In the genomic region with DNA sequence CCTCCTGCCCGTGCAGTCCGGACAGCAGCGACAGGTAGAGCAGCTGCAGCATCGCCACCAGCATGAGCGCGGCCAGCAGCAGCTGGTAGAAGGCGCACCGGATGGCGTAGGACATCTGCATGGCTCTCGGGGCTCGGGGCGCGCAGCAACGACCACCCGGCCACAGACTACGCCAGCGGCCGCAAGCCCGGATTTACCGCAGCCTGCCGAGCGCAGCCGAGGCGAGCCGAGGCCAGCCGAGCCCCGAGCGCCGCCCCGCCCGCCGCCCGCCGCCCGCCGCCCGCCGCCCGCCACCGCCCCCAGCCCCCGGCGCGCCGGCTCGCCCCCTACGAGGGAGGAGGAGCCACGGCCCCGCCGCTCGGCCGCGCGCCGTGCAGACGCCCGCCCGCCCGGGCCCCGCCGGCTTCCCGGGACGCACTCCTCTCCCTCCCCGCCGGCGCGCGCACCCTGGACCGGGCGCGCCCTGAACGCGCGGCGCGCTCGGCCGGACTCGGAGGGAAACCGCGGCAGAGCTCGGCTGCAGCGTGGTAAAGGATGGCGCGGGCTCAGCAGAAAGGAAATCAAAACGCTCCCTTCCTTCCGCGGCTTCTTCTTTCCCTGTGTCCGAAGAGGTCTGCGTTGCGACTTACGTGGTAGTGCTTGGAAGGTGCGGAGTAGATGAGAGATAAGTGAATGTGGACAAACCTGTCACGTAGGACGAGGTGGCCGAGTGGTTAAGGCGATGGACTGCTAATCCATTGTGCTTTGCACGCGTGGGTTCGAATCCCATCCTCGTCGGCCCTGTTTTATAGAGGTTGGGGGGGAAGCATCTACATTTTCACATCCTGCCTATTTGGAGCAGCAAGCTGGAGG, we compare ENCODE assay signal across 8 cellular contexts. TPM values are rescaled to one million over a fixed set of nuclear protein-coding genes. Genes with fewer than 3 reads are reported as not detected.
DNase-seq lines count a peak whose midpoint lies in the region; ATAC-seq, FAIRE-seq and TF ChIP-seq lines count a peak whose summit lies in the region.

Gene B4GAT1, minus strand, starts transcription at position 205 of the 852 bp plus-strand sequence. Its CDS starts 84 bp downstream, at position 121.

- peaks cover 37 to 40% of the 10 kb centered on the region in 2 donors for H3K4me1 Mint-ChIP-seq in immature natural killer cell

- H3K9me3 Mint-ChIP-seq in immature natural killer cell = peaks cover 0 to 2% (median 0%) of the 10 kb centered on the region in 6 donors

- H3K27ac Mint-ChIP-seq in immature natural killer cell = peak within 1 kb of the TSS; percentile 85 to 98 (median 92)

- H3K27me3 Mint-ChIP-seq in immature natural killer cell (ENCODE audit: low read depth in 3 of 3) = peaks cover 12 to 24% (median 16%) of the 10 kb centered on the region in 3 donors

- peak within 1 kb of the TSS; percentile 92 to 98 (median 96) for H3K4me3 Mint-ChIP-seq in immature natural killer cell

- peak within 1 kb of the TSS; percentile 87 to 96 for H3K27ac ChIP-seq in small intestine (ENCODE audit: low read depth in 1 of 2, low read length in 1 of 2)

- peaks cover 3 to 6% of the 10 kb centered on the region in 2 donors for H3K4me1 ChIP-seq in small intestine (ENCODE audit: control insufficient read depth in 2 of 2, insufficient read depth in 1 of 2, low read depth in 1 of 2, low read length in 1 of 2)

- ATAC-seq in HG02763 (IDR thresholded peaks at IDR 0.05; ENCODE audit: unreplicated experiment) = peak; percentile 49
- no peak for ATAC-seq in GM18861 (IDR thresholded peaks at IDR 0.05; ENCODE audit: unreplicated experiment)

- WGBS in small intestine, 3 donors = 0 to 1% (median 0%) methylated on average over 26 to 101 of the region's 101 CpGs

- H3K36me3 Mint-ChIP-seq in immature natural killer cell = peaks cover 4 to 5% (median 5%) of the 10 kb centered on the region in 3 donors

- peak; percentile 93 for DNase-seq in EL
- peak; percentile 82 for DNase-seq in NCI-H2171 treated with DMSO at 0.1 percent for 48 hours (lab: John Stamatoyannopoulos, UW)
- DNase-seq in activated CD4-positive, CD25-positive, alpha-beta regulatory T cell (lab: John Stamatoyannopoulos, UW) = peak; percentile 45 to 75 (median 59)
- peak; percentile 93 to 95 for DNase-seq in cardiac fibroblast (ENCODE audit: low read depth in 2 of 2)
- peak; percentile 80 to 84 (median 82) for DNase-seq in immature natural killer cell
- peak; percentile 80 for DNase-seq in small intestine

- no peak for FAIRE-seq in small intestine (lab: Jason Lieb, UNC)

- no peak for TF ChIP-seq CTCF in cardiac fibroblast (IDR thresholded peaks at IDR 0.05; ENCODE audit: low read depth, low read length)

- H3K9me3 ChIP-seq in small intestine (ENCODE audit: control insufficient read depth, low read depth) = no peaks in the 10 kb centered on the region

- no peaks in the 10 kb centered on the region for H3K36me3 ChIP-seq in small intestine (ENCODE audit: control insufficient read depth in 2 of 2, insufficient read depth in 2 of 2, low read length in 2 of 2)

- H3K4me3 ChIP-seq in cardiac fibroblast (replicated peaks in 1 of 2; ENCODE audit: low read depth in 2 of 2, low read length in 2 of 2) = peak within 1 kb of the TSS; percentile 90 to 91
- peak within 1 kb of the TSS; percentile 69 to 72 for H3K4me3 ChIP-seq in small intestine (ENCODE audit: low read depth in 1 of 2, low read length in 2 of 2)

- H3K27me3 ChIP-seq in small intestine (ENCODE audit: control insufficient read depth in 2 of 2, insufficient read depth in 2 of 2, low read length in 2 of 2) = no peaks in the 10 kb centered on the region

RNA-seq across cellular contexts. Expression of gene B4GAT1, which starts in this region (rescaled TPM):
- polyA plus RNA-seq in immature natural killer cell (10 to 100 TPM in 1 of 3 donors, 1 to 10 TPM in 2; 7.0 to 11.1 (median 7.4) TPM), small intestine (10 to 100 TPM; 12.2 to 25.0 (median 16.5) TPM)
